ENCODE assay signal across 9 cellular contexts in the genomic region with DNA sequence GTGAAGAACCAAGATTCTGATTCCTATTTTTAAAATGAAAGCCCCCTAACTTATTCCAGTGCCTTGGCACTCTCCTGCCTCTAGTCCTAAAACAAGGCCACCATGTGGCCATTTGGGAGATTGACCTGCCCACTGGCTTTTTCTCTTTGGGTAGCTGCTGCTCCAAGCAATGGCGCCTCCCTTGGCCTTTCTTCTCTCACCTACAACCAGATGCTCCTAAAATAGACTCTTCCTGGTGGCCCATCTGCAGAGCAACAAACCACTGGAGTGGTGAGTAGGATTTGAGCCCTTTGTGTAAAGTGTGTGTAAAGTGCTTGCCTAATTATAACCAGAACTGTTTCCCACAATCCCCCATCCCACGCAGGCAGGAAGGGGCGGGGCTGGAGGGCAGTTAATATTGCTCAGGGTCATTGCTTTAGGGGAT.
DNase-seq lines count a peak whose midpoint lies in the region; ATAC-seq and TF ChIP-seq lines count a peak whose summit lies in the region.
"Had no signal": no experiment of that assay in that cellular context is flagged by ENCODE, and none has a peak within 500 bp of the region (broad histone marks: within the 10 kb centered on the region; RNA-seq: fewer than 3 reads in every experiment).

No MANE protein-coding gene starts in this region.

- 34 to 46% methylated on average over 3 of the region's 3 CpGs for WGBS in tibial nerve, 2 donors

- H3K4me1 ChIP-seq in mucosa of descending colon (ENCODE audit: low read depth) = no peaks in the 10 kb centered on the region
- H3K4me1 ChIP-seq in tibial nerve = no peaks in the 10 kb centered on the region

- H3K27me3 Mint-ChIP-seq in mesothelial cell of epicardium (ENCODE audit: low read depth) = no peaks in the 10 kb centered on the region

- no peak overlapping the region for H3K4me3 ChIP-seq in GM06990 (replicated peaks; ENCODE audit: low read depth, low read length)
- H3K4me3 ChIP-seq in mucosa of descending colon = no peak overlapping the region
- no peak overlapping the region for H3K4me3 ChIP-seq in tibial nerve

- H3K27ac ChIP-seq in tibial nerve = no peak overlapping the region

- TF ChIP-seq CTCF in GM06990 (IDR thresholded peaks at IDR 0.05; ENCODE audit: insufficient read depth, low read length, poor library complexity, severe bottlenecking) (peak; percentile 64), mucosa of descending colon (IDR thresholded peaks at IDR 0.05) (no peak), mesothelial cell of epicardium (IDR thresholded peaks at IDR 0.05; ENCODE audit: unreplicated experiment) (no peak), tibial nerve (IDR thresholded peaks at IDR 0.05) (no peak)

- no peaks in the 10 kb centered on the region for H3K9me3 Mint-ChIP-seq in mesothelial cell of epicardium

- DNase-seq in GM06990 (ENCODE audit: extremely low read depth, insufficient read length) (no peak), LHCN-M2 (ENCODE audit: low read depth) (peak; percentile 69), amniotic epithelial cell (ENCODE audit: low read depth) (peak; percentile 45), mucosa of descending colon (peak in 1 of 3 donors; percentile 18), mesothelial cell of epicardium (ENCODE audit: low spot score in 2 of 2, unreplicated experiment in 2 of 2) (no peak), tibial nerve (ENCODE audit: low spot score in 2 of 2) (no peak)
- DNase-seq: posterior cingulate gyrus had no signal

- H3K4me1 Mint-ChIP-seq in mesothelial cell of epicardium = peaks cover 9% of the 10 kb centered on the region

- H3K36me3 Mint-ChIP-seq in mesothelial cell of epicardium = no peaks in the 10 kb centered on the region

- no peak overlapping the region for H3K27ac Mint-ChIP-seq in mesothelial cell of epicardium

- H3K4me3 Mint-ChIP-seq in mesothelial cell of epicardium = no peak overlapping the region

- H3K27me3 ChIP-seq in GM06990 (replicated peaks; ENCODE audit: control insufficient read depth, insufficient read depth, low read length) = no peaks in the 10 kb centered on the region
- no peaks in the 10 kb centered on the region for H3K27me3 ChIP-seq in tibial nerve

- intact Hi-C loops in mucosa of descending colon (cut with DNase I, micrococcal nuclease) = no loop called here

- TF ChIP-seq POLR2A in tibial nerve (IDR thresholded peaks at IDR 0.05) = no peak

- ATAC-seq in mucosa of descending colon = peak; percentile 37
- ATAC-seq in GM18858 (IDR thresholded peaks at IDR 0.05; ENCODE audit: unreplicated experiment) = no peak
- no peak for ATAC-seq in GM21390 (IDR thresholded peaks at IDR 0.05; ENCODE audit: unreplicated experiment)

- H3K36me3 ChIP-seq in GM06990 (ENCODE audit: control insufficient read depth, insufficient read depth, low read length) (no peaks in the 10 kb centered on the region), mucosa of descending colon (ENCODE audit: low read depth) (no peaks in the 10 kb centered on the region), tibial nerve (no peaks in the 10 kb centered on the region)

- H3K9me3 ChIP-seq in mucosa of descending colon = no peaks in the 10 kb centered on the region
- H3K9me3 ChIP-seq in tibial nerve = no peaks in the 10 kb centered on the region

- no peak for TF ChIP-seq EP300 in tibial nerve (IDR thresholded peaks at IDR 0.05)

Comparison
In these comparisons a context has a peak if more than half of its experiments do, and no peak if none do; other contexts are left out.
1. DNase-seq: peak in LHCN-M2 (single experiment) and amniotic epithelial cell (single experiment); none in GM06990 (single experiment), mesothelial cell of epicardium (0 of 2) and tibial nerve (0 of 2).